30 cellular contexts compared by ENCODE assay signal in the genomic region with DNA sequence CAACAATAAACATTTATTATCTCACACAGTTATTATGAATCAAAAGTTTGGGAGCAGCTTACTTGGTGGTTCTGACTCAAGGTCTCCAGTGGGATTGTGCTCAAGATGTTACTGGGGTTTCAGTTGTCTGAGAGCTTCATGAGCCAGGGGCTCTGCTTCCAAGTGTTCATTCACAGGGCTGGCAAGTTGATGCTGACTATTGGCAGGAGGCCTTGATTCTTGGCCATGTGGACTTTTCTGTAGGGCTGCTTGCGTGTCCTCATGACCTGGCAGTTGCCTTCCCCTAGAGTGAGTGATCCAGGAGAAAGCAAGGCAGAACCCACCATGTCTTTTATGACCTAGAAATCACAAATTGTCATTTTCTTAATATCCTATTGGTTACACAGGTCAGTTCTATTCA.
"Had no signal": no experiment of that assay in that cellular context is flagged by ENCODE, and none has a peak within 500 bp of the region (broad histone marks: within the 10 kb centered on the region; RNA-seq: fewer than 3 reads in every experiment).

No MANE protein-coding gene starts in this region.

- H3K4me3 ChIP-seq: adrenal gland, body of pancreas, breast epithelium had no signal

- H3K4me1 ChIP-seq: adrenal gland, body of pancreas, breast epithelium had no signal

- H3K4me3 Mint-ChIP-seq: activated B cell treated with CpG ODN at 0.5 μM for 24 hours; activated CD4-positive, alpha-beta memory T cell treated with anti-CD3 and anti-CD28 coated beads for 36 hours; activated naive CD4-positive, alpha-beta T cell treated with anti-CD3 and anti-CD28 coated beads for 36 hours; activated T-cell treated with anti-CD3 and anti-CD28 coated beads, Interleukin-2, amount 50 U/mL, for 4 hours; activated T-helper 1 cell treated with anti-CD3 and anti-CD28 coated beads, Interleukin-12 subunit alpha, Interleukin-12 subunit beta, Interleukin-2, Interleukin-4 antibody, amounts not matched to agents 30 ng/mL and 10 ng/mL and 1 ng/mL, durations not matched to agents 14 hours and 24 hours and 36 hours; IgD-negative memory B cell had no signal

- H3K36me3 Mint-ChIP-seq: activated CD4-positive, alpha-beta memory T cell treated with anti-CD3 and anti-CD28 coated beads for 36 hours; activated naive CD4-positive, alpha-beta T cell treated with anti-CD3 and anti-CD28 coated beads, Interleukin-2, amount 50 U/mL, for 72 hours; IgD-negative memory B cell had no signal

- H3K27ac ChIP-seq: adrenal gland, body of pancreas, breast epithelium, VCaP had no signal

- H3K27me3 ChIP-seq: adrenal gland, body of pancreas, breast epithelium had no signal

- ATAC-seq: activated naive CD4-positive, alpha-beta T cell treated with anti-CD3 and anti-CD28 coated beads, Interleukin-2, amount 50 U/mL, for 72 hours; activated T-cell treated with anti-CD3 and anti-CD28 coated beads, Interleukin-2, amount 50 U/mL, for 4 hours; body of pancreas; Panc1 had no signal

- H3K27ac Mint-ChIP-seq: activated B cell treated with CpG ODN at 0.5 μM for 24 hours; activated CD4-positive, alpha-beta memory T cell treated with anti-CD3 and anti-CD28 coated beads for 36 hours; activated naive CD4-positive, alpha-beta T cell treated with anti-CD3 and anti-CD28 coated beads for 36 hours; activated naive CD4-positive, alpha-beta T cell treated with anti-CD3 and anti-CD28 coated beads, Interleukin-2, amount 50 U/mL, for 72 hours; activated T-helper 1 cell treated with anti-CD3 and anti-CD28 coated beads, Interleukin-12 subunit alpha, Interleukin-12 subunit beta, Interleukin-2, Interleukin-4 antibody, amounts not matched to agents 30 ng/mL and 10 ng/mL and 1 ng/mL, durations not matched to agents 14 hours and 24 hours and 36 hours; IgD-negative memory B cell had no signal

- DNase-seq: activated B cell treated with CpG ODN at 0.5 μM for 24 hours; activated CD4-positive, alpha-beta memory T cell treated with anti-CD3 and anti-CD28 coated beads for 36 hours; activated CD4-positive, alpha-beta T cell treated with anti-CD3 and anti-CD28 coated beads for 4 hours; activated CD4-positive, alpha-beta T cell treated with anti-CD3 and anti-CD28 coated beads, Interleukin-2, amount 50 U/mL, for 1 hour; activated CD4-positive, CD25-positive, alpha-beta regulatory T cell treated with anti-CD3 and anti-CD28 coated beads, Interleukin-2, amount 50 U/mL, for 72 hours; activated CD8-positive, alpha-beta memory T cell treated with anti-CD3 and anti-CD28 coated beads, Interleukin-2, amount 50 U/mL, for 4 hours; activated gamma-delta T cell treated with Interleukin-2 at 50 U/mL for 16 hours; activated naive CD4-positive, alpha-beta T cell treated with anti-CD3 and anti-CD28 coated beads for 36 hours; activated T-cell treated with anti-CD3 and anti-CD28 coated beads for 4 hours; activated T-cell treated with anti-CD3 and anti-CD28 coated beads, Interleukin-2, amount 50 U/mL, for 4 hours; adrenal gland; body of pancreas; cerebellar nuclear complex; Karpas-422; KBM-7; MV-4-11; NCI-H1092; NCI-H1436 treated with DMSO at 0.1 percent for 48 hours; NCI-H1694 treated with DMSO at 0.1 percent for 48 hours; NCI-H2029; NCI-H345; NCI-H510A treated with DMSO at 0.1 percent for 48 hours; RPMI8226; SW 1271 had no signal

- H3K4me1 Mint-ChIP-seq: activated B cell treated with CpG ODN at 0.5 μM for 24 hours, IgD-negative memory B cell had no signal

- H3K36me3 ChIP-seq: adrenal gland, breast epithelium had no signal

- H3K9me3 Mint-ChIP-seq: activated B cell treated with CpG ODN at 0.5 μM for 24 hours; activated naive CD4-positive, alpha-beta T cell treated with anti-CD3 and anti-CD28 coated beads for 36 hours; activated naive CD4-positive, alpha-beta T cell treated with anti-CD3 and anti-CD28 coated beads, Interleukin-2, amount 50 U/mL, for 72 hours; activated T-cell treated with anti-CD3 and anti-CD28 coated beads, Interleukin-2, amount 50 U/mL, for 4 hours; activated T-helper 1 cell treated with anti-CD3 and anti-CD28 coated beads, Interleukin-12 subunit alpha, Interleukin-12 subunit beta, Interleukin-2, Interleukin-4 antibody, amounts not matched to agents 30 ng/mL and 10 ng/mL and 1 ng/mL, durations not matched to agents 14 hours and 24 hours and 36 hours had no signal

- H3K9me3 ChIP-seq: adrenal gland, body of pancreas, breast epithelium had no signal
